1 cellular context compared by ENCODE assay signal in the genomic region with DNA sequence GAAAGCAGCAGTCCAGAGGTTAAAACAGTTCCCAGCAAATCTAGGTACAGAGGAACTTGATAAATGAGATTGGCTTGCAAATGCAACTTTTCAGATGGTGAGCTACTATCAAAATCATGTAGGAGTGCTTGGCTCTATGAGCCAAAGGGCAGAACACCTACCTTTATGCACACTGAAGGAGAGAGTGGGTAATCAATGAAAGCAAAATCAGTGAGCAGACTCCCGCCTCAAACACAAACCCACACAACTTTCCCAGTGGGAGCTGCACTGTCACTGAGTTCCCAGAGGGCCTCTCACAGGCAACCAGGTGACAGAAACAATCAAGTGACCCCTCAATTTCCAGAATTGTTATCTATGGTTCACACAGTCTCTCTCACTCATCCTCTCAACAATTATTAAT.
TF ChIP-seq lines count a peak whose summit lies in the region.

No MANE protein-coding gene starts in this region.

TF ChIP-seq in IMR-90, 13 proteins besides CTCF, POLR2A, EP300 and RAD21:
- TF ChIP-seq USF2 (IDR thresholded peaks at IDR 0.05; ENCODE audit: low read depth, low read length): no peak
- TF ChIP-seq MAFK (IDR thresholded peaks at IDR 0.05; ENCODE audit: low read depth, low read length): no peak
- TF ChIP-seq, protein P1, sequence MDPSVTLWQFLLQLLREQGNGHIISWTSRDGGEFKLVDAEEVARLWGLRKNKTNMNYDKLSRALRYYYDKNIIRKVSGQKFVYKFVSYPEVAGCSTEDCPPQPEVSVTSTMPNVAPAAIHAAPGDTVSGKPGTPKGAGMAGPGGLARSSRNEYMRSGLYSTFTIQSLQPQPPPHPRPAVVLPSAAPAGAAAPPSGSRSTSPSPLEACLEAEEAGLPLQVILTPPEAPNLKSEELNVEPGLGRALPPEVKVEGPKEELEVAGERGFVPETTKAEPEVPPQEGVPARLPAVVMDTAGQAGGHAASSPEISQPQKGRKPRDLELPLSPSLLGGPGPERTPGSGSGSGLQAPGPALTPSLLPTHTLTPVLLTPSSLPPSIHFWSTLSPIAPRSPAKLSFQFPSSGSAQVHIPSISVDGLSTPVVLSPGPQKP (IDR thresholded peaks at IDR 0.05; ENCODE audit: borderline replicate concordance, low read depth, low read length): no peak
- TF ChIP-seq FOS (IDR thresholded peaks at IDR 0.05; ENCODE audit: low read depth, low read length): no peak
- no peak for TF ChIP-seq BHLHE40 (IDR thresholded peaks at IDR 0.05; ENCODE audit: low read depth, low read length)
TF ChIP-seq in IMR-90: peak in this region for 0.
